ENCODE assay signal across 1 cellular context in genomic region chr5:149422429-149423286, GRCh38.
TF ChIP-seq lines count a peak whose summit lies in the region.

No MANE protein-coding gene starts in this region.

TF ChIP-seq in HepG2, 621 proteins besides CTCF, POLR2A, EP300 and RAD21 (continued from another document and continues in another):
- TF ChIP-seq ZXDC (CRISPR knock-in tag; IDR thresholded peaks at IDR 0.05) = no peak
- no peak for TF ChIP-seq ETV6 (CRISPR knock-in tag; conservative IDR thresholded peaks at IDR 0.05)
- TF ChIP-seq KAT2B (IDR thresholded peaks at IDR 0.05; ENCODE audit: borderline replicate concordance, low read depth, low read length) = no peak
- TF ChIP-seq ZNF879 (CRISPR knock-in tag; IDR thresholded peaks at IDR 0.05) = no peak
- no peak for TF ChIP-seq PREB (CRISPR knock-in tag; IDR thresholded peaks at IDR 0.05)
- no peak for TF ChIP-seq ZNF615 (CRISPR knock-in tag; IDR thresholded peaks at IDR 0.05; ENCODE audit: borderline replicate concordance)
- no peak for TF ChIP-seq ZBTB42 (CRISPR knock-in tag; IDR thresholded peaks at IDR 0.05)
- TF ChIP-seq ZSCAN21 (CRISPR knock-in tag; IDR thresholded peaks at IDR 0.05; ENCODE audit: borderline replicate concordance) = no peak
- no peak for TF ChIP-seq ARHGAP35 (CRISPR knock-in tag; IDR thresholded peaks at IDR 0.05; ENCODE audit: borderline replicate concordance)
- TF ChIP-seq ZNF724P (CRISPR knock-in tag; IDR thresholded peaks at IDR 0.05; ENCODE audit: borderline replicate concordance) = no peak
- TF ChIP-seq PAXIP1 (CRISPR knock-in tag; conservative IDR thresholded peaks at IDR 0.05) = peak; percentile 28; the same call in 1 of the 2 replicates
- peak; percentile 45; the same call in 1 of the 2 replicates for TF ChIP-seq PRDM10 (CRISPR knock-in tag; IDR thresholded peaks at IDR 0.05; ENCODE audit: low read depth)
- TF ChIP-seq RELA (CRISPR knock-in tag; IDR thresholded peaks at IDR 0.05) = no peak
- no peak for TF ChIP-seq ZNF597 (CRISPR knock-in tag; IDR thresholded peaks at IDR 0.05)
- no peak; the same call in 1 of the 2 replicates for TF ChIP-seq TAF1 (CRISPR knock-in tag; IDR thresholded peaks at IDR 0.05)
- no peak for TF ChIP-seq SRF (IDR thresholded peaks at IDR 0.05; ENCODE audit: low read depth, low read length)
- TF ChIP-seq ZNF337 (CRISPR knock-in tag; IDR thresholded peaks at IDR 0.05; ENCODE audit: borderline replicate concordance, low read depth) = no peak
- no peak for TF ChIP-seq TMF1 (CRISPR knock-in tag; IDR thresholded peaks at IDR 0.05; ENCODE audit: low read depth)
- no peak for TF ChIP-seq ZNF274 (CRISPR knock-in tag; IDR thresholded peaks at IDR 0.05)
- no peak for TF ChIP-seq SYNCRIP (IDR thresholded peaks at IDR 0.05; ENCODE audit: insufficient read depth, low read depth, low read length)
- no peak for TF ChIP-seq ZSCAN12 (CRISPR knock-in tag; IDR thresholded peaks at IDR 0.05)
- TF ChIP-seq AGO2 (optimal IDR thresholded peaks at IDR 0.05; ENCODE audit: low read depth, low read length) = no peak
- TF ChIP-seq KIAA2018 (CRISPR knock-in tag; IDR thresholded peaks at IDR 0.05; ENCODE audit: borderline replicate concordance) = no peak
- no peak for TF ChIP-seq ZNF704 (CRISPR knock-in tag; IDR thresholded peaks at IDR 0.05; ENCODE audit: borderline replicate concordance)
- no peak for TF ChIP-seq TSC22D2 (CRISPR knock-in tag; IDR thresholded peaks at IDR 0.05; ENCODE audit: borderline replicate concordance)
- TF ChIP-seq ZNF674 (CRISPR knock-in tag; IDR thresholded peaks at IDR 0.05; ENCODE audit: low read depth) = no peak
- no peak for TF ChIP-seq MLXIP (CRISPR knock-in tag; IDR thresholded peaks at IDR 0.05; ENCODE audit: borderline replicate concordance)
- TF ChIP-seq MEIS1 (CRISPR knock-in tag; IDR thresholded peaks at IDR 0.05; ENCODE audit: borderline replicate concordance) = 0 out of 2 replicates have a peak, but pooled peaks have one; percentile 25
- TF ChIP-seq RBM22 (optimal IDR thresholded peaks at IDR 0.05; ENCODE audit: low read length) = no peak
